ENCODE assay signal across 13 cellular contexts in the genomic region with DNA sequence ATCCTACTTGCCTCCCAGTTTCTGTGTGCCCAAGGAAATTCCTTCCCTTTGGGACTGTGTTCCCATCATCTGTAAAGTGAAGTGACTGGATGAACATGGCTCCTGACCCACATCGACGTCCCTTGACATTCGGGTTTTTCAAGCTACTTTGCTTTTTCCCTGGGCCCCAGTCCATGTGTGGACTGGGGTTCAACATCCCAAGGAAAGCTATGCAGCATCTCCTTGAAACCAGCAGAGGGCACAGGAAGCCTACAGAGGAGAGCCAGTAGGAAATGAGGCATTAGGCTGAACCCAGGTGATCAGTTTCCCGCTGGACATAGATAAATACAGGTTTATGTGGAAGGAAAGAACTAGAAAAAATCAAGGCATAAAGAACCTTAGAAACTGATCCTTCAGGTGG.
DNase-seq lines count a peak whose midpoint lies in the region; ATAC-seq, FAIRE-seq and TF ChIP-seq lines count a peak whose summit lies in the region.
"Had no signal": no experiment of that assay in that cellular context is flagged by ENCODE, and none has a peak within 500 bp of the region (broad histone marks: within the 10 kb centered on the region; RNA-seq: fewer than 3 reads in every experiment).

No MANE protein-coding gene starts in this region.

- no peak overlapping the region for H2AFZ ChIP-seq in astrocyte (ENCODE audit: low read depth, low read length)
- H2AFZ ChIP-seq in neural cell (ENCODE audit: low read depth, low read length) = no peak overlapping the region

- FAIRE-seq in astrocyte (lab: Jason Lieb, UNC) = peak; percentile 13

- ATAC-seq in activated naive CD8-positive, alpha-beta T cell treated with anti-CD3 and anti-CD28 coated beads, Interleukin-2, amount 50 U/mL, for 24 hours = no peak
- ATAC-seq: activated CD8-positive, alpha-beta memory T cell treated with anti-CD3 and anti-CD28 coated beads, Interleukin-2, amount 10 ng/mL, durations not matched to agents 7 days and 5 days; naive thymus-derived CD8-positive, alpha-beta T cell had no signal

- H3K9me3 Mint-ChIP-seq in astrocyte (ENCODE audit: unreplicated experiment) = no peaks in the 10 kb centered on the region
- H3K9me3 Mint-ChIP-seq in activated naive CD8-positive, alpha-beta T cell treated with anti-CD3 and anti-CD28 coated beads, Interleukin-2, amount 50 U/mL, for 24 hours = no peaks in the 10 kb centered on the region
- H3K9me3 Mint-ChIP-seq: central memory CD8-positive, alpha-beta T cell had no signal

- H3K27me3 ChIP-seq in astrocyte (ENCODE audit: insufficient read depth, low read length) = no peaks in the 10 kb centered on the region
- no peaks in the 10 kb centered on the region for H3K27me3 ChIP-seq in neural cell (ENCODE audit: insufficient read depth, low read depth, low read length)
- no peaks in the 10 kb centered on the region for H3K27me3 ChIP-seq in tibial artery
- H3K27me3 ChIP-seq: thyroid gland had no signal

- no peaks in the 10 kb centered on the region for H3K9me2 ChIP-seq in neural cell (ENCODE audit: insufficient read depth, low read length)

- peaks cover 2% of the 10 kb centered on the region for H3K4me1 Mint-ChIP-seq in astrocyte (ENCODE audit: low read depth, unreplicated experiment)
- H3K4me1 Mint-ChIP-seq in activated naive CD8-positive, alpha-beta T cell treated with anti-CD3 and anti-CD28 coated beads, Interleukin-2, amount 50 U/mL, for 24 hours = no peaks in the 10 kb centered on the region
- H3K4me1 Mint-ChIP-seq: activated CD8-positive, alpha-beta memory T cell treated with anti-CD3 and anti-CD28 coated beads, Interleukin-2, amount 10 ng/mL, durations not matched to agents 7 days and 5 days; central memory CD8-positive, alpha-beta T cell; naive thymus-derived CD8-positive, alpha-beta T cell had no signal

- H4K20me1 ChIP-seq in astrocyte (ENCODE audit: insufficient read depth, low read length) (no peaks in the 10 kb centered on the region), neural cell (ENCODE audit: insufficient read depth) (no peaks in the 10 kb centered on the region)

- TF ChIP-seq RAD21 in neural cell (conservative IDR thresholded peaks at IDR 0.05) = peak; percentile 49

- DNase-seq in ELF-1 (ENCODE audit: low read depth, low spot score) (peak; percentile 51), Kasumi-1 (lab: John Stamatoyannopoulos, UW) (peak; percentile 33), astrocyte (ENCODE audit: low read depth) (no peak), tibial artery (no peak), ecto neural progenitor cell (ENCODE audit: low spot score) (no peak), G401 (ENCODE audit: low spot score) (no peak)
- DNase-seq in activated naive CD8-positive, alpha-beta T cell treated with anti-CD3 and anti-CD28 coated beads, Interleukin-2, amount 50 U/mL, for 24 hours = no peak
- DNase-seq: activated CD8-positive, alpha-beta memory T cell treated with anti-CD3 and anti-CD28 coated beads, Interleukin-2, amount 10 ng/mL, durations not matched to agents 7 days and 5 days; naive thymus-derived CD8-positive, alpha-beta T cell; NCI-H146; thyroid gland had no signal

- H3K36me3 Mint-ChIP-seq in astrocyte (ENCODE audit: low read depth, unreplicated experiment) = no peaks in the 10 kb centered on the region
- no peaks in the 10 kb centered on the region for H3K36me3 Mint-ChIP-seq in activated naive CD8-positive, alpha-beta T cell treated with anti-CD3 and anti-CD28 coated beads, Interleukin-2, amount 50 U/mL, for 24 hours (ENCODE audit: low read depth)
- H3K36me3 Mint-ChIP-seq: activated CD8-positive, alpha-beta memory T cell treated with anti-CD3 and anti-CD28 coated beads, Interleukin-2, amount 10 ng/mL, durations not matched to agents 7 days and 5 days had no signal

- no peak overlapping the region for H3K27ac Mint-ChIP-seq in astrocyte (ENCODE audit: unreplicated experiment)
- H3K27ac Mint-ChIP-seq in activated naive CD8-positive, alpha-beta T cell treated with anti-CD3 and anti-CD28 coated beads, Interleukin-2, amount 50 U/mL, for 24 hours = no peak overlapping the region
- H3K27ac Mint-ChIP-seq: activated CD8-positive, alpha-beta memory T cell treated with anti-CD3 and anti-CD28 coated beads, Interleukin-2, amount 10 ng/mL, durations not matched to agents 7 days and 5 days; naive thymus-derived CD8-positive, alpha-beta T cell had no signal

- H3K9ac ChIP-seq in astrocyte (ENCODE audit: low read length) (no peak overlapping the region), neural cell (ENCODE audit: low read length) (no peak overlapping the region)

- intact Hi-C loops in tibial artery (cut with DNase I; ENCODE audit: low total_unique reads) = no loop called here

- H3K4me3 ChIP-seq in astrocyte (ENCODE audit: insufficient read depth, low read depth, low read length) (no peak overlapping the region), neural cell (ENCODE audit: low read length) (no peak overlapping the region), tibial artery (no peak overlapping the region)
- H3K4me3 ChIP-seq: thyroid gland had no signal

- H3K27ac ChIP-seq in astrocyte (ENCODE audit: low read depth, low read length) (no peak overlapping the region), neural cell (ENCODE audit: low read length) (no peak overlapping the region), tibial artery (peak overlapping the region in 1 of 2 donors; percentile 13)
- H3K27ac ChIP-seq: thyroid gland had no signal

- no peaks in the 10 kb centered on the region for H3K36me3 ChIP-seq in astrocyte (ENCODE audit: insufficient read depth, low read length)
- H3K36me3 ChIP-seq in neural cell (ENCODE audit: insufficient read depth, low read length) = no peaks in the 10 kb centered on the region
- no peaks in the 10 kb centered on the region for H3K36me3 ChIP-seq in tibial artery
- H3K36me3 ChIP-seq: thyroid gland had no signal

- H3K4me3 Mint-ChIP-seq in astrocyte (ENCODE audit: unreplicated experiment) = no peak overlapping the region
- H3K4me3 Mint-ChIP-seq in activated naive CD8-positive, alpha-beta T cell treated with anti-CD3 and anti-CD28 coated beads, Interleukin-2, amount 50 U/mL, for 24 hours = no peak overlapping the region
- H3K4me3 Mint-ChIP-seq: activated CD8-positive, alpha-beta memory T cell treated with anti-CD3 and anti-CD28 coated beads, Interleukin-2, amount 10 ng/mL, durations not matched to agents 7 days and 5 days; central memory CD8-positive, alpha-beta T cell; naive thymus-derived CD8-positive, alpha-beta T cell had no signal

- H3K4me1 ChIP-seq in astrocyte (ENCODE audit: insufficient read depth, low read length) = no peaks in the 10 kb centered on the region
- H3K4me1 ChIP-seq in tibial artery = peaks cover 0 to 11% (median 0%) of the 10 kb centered on the region in 4 donors
- H3K4me1 ChIP-seq: thyroid gland had no signal

- no peaks in the 10 kb centered on the region for H3F3A ChIP-seq in neural cell (ENCODE audit: insufficient read depth, low read length, poor library complexity, severe bottlenecking)

- H3K79me2 ChIP-seq in astrocyte (ENCODE audit: insufficient read depth, low read length) (no peaks in the 10 kb centered on the region), neural cell (replicated peaks; ENCODE audit: insufficient read depth, low read length) (no peaks in the 10 kb centered on the region)

- no peak for TF ChIP-seq EP300 in neural cell (conservative IDR thresholded peaks at IDR 0.05; ENCODE audit: poor library complexity, severe bottlenecking)

- TF ChIP-seq CTCF in astrocyte (IDR thresholded peaks at IDR 0.05; ENCODE audit: insufficient read depth, low read depth, low read length) = no peak
- peak; percentile 37 for TF ChIP-seq CTCF in neural cell (IDR thresholded peaks at IDR 0.05; ENCODE audit: poor library complexity, severe bottlenecking)
- peak in 1 of 2 experiments; percentile 23 for TF ChIP-seq CTCF in tibial artery (IDR thresholded peaks at IDR 0.05)

- H3K27me3 Mint-ChIP-seq in astrocyte (ENCODE audit: low read depth, unreplicated experiment) = no peaks in the 10 kb centered on the region
- H3K27me3 Mint-ChIP-seq in activated naive CD8-positive, alpha-beta T cell treated with anti-CD3 and anti-CD28 coated beads, Interleukin-2, amount 50 U/mL, for 24 hours = no peaks in the 10 kb centered on the region
- H3K27me3 Mint-ChIP-seq: activated CD8-positive, alpha-beta memory T cell treated with anti-CD3 and anti-CD28 coated beads, Interleukin-2, amount 10 ng/mL, durations not matched to agents 7 days and 5 days; central memory CD8-positive, alpha-beta T cell; naive thymus-derived CD8-positive, alpha-beta T cell had no signal

- H3K4me2 ChIP-seq in astrocyte (ENCODE audit: low read length) (no peak overlapping the region), neural cell (ENCODE audit: low read length) (no peak overlapping the region)

- in situ Hi-C loops in G401 (cut with HindIII; ENCODE audit: low sequenced_read_pairs) = no loop called here

- H3K9me3 ChIP-seq in astrocyte (ENCODE audit: insufficient read depth, low read depth, low read length) = no peaks in the 10 kb centered on the region
- H3K9me3 ChIP-seq in neural cell (ENCODE audit: low read length) = no peaks in the 10 kb centered on the region
- peaks cover 0 to 3% (median 0%) of the 10 kb centered on the region in 3 donors for H3K9me3 ChIP-seq in tibial artery
- H3K9me3 ChIP-seq: thyroid gland had no signal

TF ChIP-seq in neural cell, 6 proteins besides CTCF, POLR2A, EP300 and RAD21:
- TF ChIP-seq MXI1 (conservative IDR thresholded peaks at IDR 0.05; ENCODE audit: poor library complexity, severe bottlenecking) = no peak
- peak; percentile 44 for TF ChIP-seq SMC3 (conservative IDR thresholded peaks at IDR 0.05; ENCODE audit: poor library complexity)
- TF ChIP-seq EZH2 (IDR thresholded peaks at IDR 0.05; ENCODE audit: borderline replicate concordance, insufficient read depth, low read length, poor library complexity, severe bottlenecking) = no peak
TF ChIP-seq in neural cell: peak in this region for 1.

Comparison
In these comparisons a context has a peak if more than half of its experiments do, and no peak if none do; other contexts are left out.
1. DNase-seq: peak in ELF-1 (single experiment) and Kasumi-1 (2 of 2); none in astrocyte (single experiment), activated naive CD8-positive, alpha-beta T cell treated with anti-CD3 and anti-CD28 coated beads, Interleukin-2, amount 50 U/mL, for 24 hours (single experiment), tibial artery (0 of 2), ecto neural progenitor cell (single experiment) and G401 (single experiment).